Comparison of ENCODE assay signal across 1 cellular context in the genomic region with DNA sequence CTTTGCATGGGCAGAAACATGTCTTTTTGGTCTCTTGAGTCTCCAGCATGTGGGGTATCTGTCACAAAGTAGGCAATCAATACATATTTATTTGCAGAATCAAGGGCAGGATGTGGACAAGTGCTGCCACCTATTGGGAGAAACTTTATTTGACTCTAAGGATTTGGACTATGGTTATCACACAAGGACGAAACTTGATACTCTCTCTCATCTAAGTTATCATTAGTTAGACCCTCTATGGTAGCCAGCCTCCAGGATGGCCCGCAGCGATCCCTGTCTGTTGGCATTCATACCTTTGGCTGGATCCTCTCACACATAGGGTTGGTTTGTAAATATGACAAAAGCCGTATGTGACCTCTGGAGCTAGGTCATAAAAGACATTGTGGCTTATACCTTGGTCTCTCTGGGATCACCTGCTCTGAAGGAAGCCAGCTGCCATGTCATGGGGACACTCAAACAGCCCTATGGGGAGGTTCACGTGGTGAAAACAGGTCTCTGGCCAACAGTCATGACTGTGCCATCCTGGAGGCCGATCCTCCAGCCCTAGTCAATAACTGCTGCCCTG.
TF ChIP-seq lines count a peak whose summit lies in the region.

No MANE protein-coding gene starts in this region.

TF ChIP-seq in HepG2, 621 proteins besides CTCF, POLR2A, EP300 and RAD21 (continued from another document and continues in another):
- TF ChIP-seq, protein P1, sequence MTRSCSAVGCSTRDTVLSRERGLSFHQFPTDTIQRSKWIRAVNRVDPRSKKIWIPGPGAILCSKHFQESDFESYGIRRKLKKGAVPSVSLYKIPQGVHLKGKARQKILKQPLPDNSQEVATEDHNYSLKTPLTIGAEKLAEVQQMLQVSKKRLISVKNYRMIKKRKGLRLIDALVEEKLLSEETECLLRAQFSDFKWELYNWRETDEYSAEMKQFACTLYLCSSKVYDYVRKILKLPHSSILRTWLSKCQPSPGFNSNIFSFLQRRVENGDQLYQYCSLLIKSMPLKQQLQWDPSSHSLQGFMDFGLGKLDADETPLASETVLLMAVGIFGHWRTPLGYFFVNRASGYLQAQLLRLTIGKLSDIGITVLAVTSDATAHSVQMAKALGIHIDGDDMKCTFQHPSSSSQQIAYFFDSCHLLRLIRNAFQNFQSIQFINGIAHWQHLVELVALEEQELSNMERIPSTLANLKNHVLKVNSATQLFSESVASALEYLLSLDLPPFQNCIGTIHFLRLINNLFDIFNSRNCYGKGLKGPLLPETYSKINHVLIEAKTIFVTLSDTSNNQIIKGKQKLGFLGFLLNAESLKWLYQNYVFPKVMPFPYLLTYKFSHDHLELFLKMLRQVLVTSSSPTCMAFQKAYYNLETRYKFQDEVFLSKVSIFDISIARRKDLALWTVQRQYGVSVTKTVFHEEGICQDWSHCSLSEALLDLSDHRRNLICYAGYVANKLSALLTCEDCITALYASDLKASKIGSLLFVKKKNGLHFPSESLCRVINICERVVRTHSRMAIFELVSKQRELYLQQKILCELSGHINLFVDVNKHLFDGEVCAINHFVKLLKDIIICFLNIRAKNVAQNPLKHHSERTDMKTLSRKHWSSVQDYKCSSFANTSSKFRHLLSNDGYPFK (CRISPR knock-in tag; IDR thresholded peaks at IDR 0.05; ENCODE audit: borderline replicate concordance): 0 out of 2 replicates have a peak, but pooled peaks have one; percentile 5
- TF ChIP-seq KAT2B (IDR thresholded peaks at IDR 0.05; ENCODE audit: borderline replicate concordance, low read depth, low read length) (peak; percentile 62; the same call in 1 of the 2 replicates), MYNN (CRISPR knock-in tag; IDR thresholded peaks at IDR 0.05; ENCODE audit: low read depth) (no peak), MIER2 (CRISPR knock-in tag; IDR thresholded peaks at IDR 0.05) (0 out of 2 replicates have a peak, but pooled peaks have one; percentile 10), EHMT2 (IDR thresholded peaks at IDR 0.05; ENCODE audit: borderline replicate concordance, low read depth, low read length) (no peak), POLR2AphosphoS2 (IDR thresholded peaks at IDR 0.05; ENCODE audit: low read depth, low read length) (no peak), ZSCAN21 (CRISPR knock-in tag; IDR thresholded peaks at IDR 0.05; ENCODE audit: borderline replicate concordance) (no peak), ELF3 (CRISPR knock-in tag; IDR thresholded peaks at IDR 0.05) (no peak), GTF2F1 (IDR thresholded peaks at IDR 0.05; ENCODE audit: low read length) (no peak), KDM5B (CRISPR knock-in tag; IDR thresholded peaks at IDR 0.05; ENCODE audit: borderline replicate concordance) (no peak), ZNF264 (CRISPR knock-in tag; IDR thresholded peaks at IDR 0.05) (no peak), NAIF1 (CRISPR knock-in tag; IDR thresholded peaks at IDR 0.05; ENCODE audit: borderline replicate concordance) (no peak), KDM2A (CRISPR knock-in tag; IDR thresholded peaks at IDR 0.05; ENCODE audit: borderline replicate concordance, low read depth) (no peak), CBX5 (CRISPR knock-in tag; IDR thresholded peaks at IDR 0.05; ENCODE audit: borderline replicate concordance) (peak; percentile 20; the same call in 1 of the 2 replicates), SP140L (CRISPR knock-in tag; IDR thresholded peaks at IDR 0.05; ENCODE audit: borderline replicate concordance) (no peak), ZNF260 (CRISPR knock-in tag; IDR thresholded peaks at IDR 0.05; ENCODE audit: borderline replicate concordance, low read depth) (no peak), ZFP36L1 (CRISPR knock-in tag; IDR thresholded peaks at IDR 0.05) (0 out of 2 replicates have a peak, but pooled peaks have one; percentile 22), ZNF660 (CRISPR knock-in tag; IDR thresholded peaks at IDR 0.05; ENCODE audit: borderline replicate concordance, low read depth) (no peak), CEBPG (CRISPR knock-in tag; IDR thresholded peaks at IDR 0.05) (no peak), ETV5 (CRISPR knock-in tag; IDR thresholded peaks at IDR 0.05; ENCODE audit: borderline replicate concordance) (no peak; the same call in 1 of the 2 replicates), ZNF816 (CRISPR knock-in tag; IDR thresholded peaks at IDR 0.05; ENCODE audit: borderline replicate concordance) (no peak), ZFP37 (CRISPR knock-in tag; IDR thresholded peaks at IDR 0.05; ENCODE audit: borderline replicate concordance) (no peak), ADNP (CRISPR knock-in tag; IDR thresholded peaks at IDR 0.05) (no peak), RELA (CRISPR knock-in tag; IDR thresholded peaks at IDR 0.05) (no peak), ZNF749 (CRISPR knock-in tag; IDR thresholded peaks at IDR 0.05; ENCODE audit: borderline replicate concordance) (no peak), SAFB2 (CRISPR knock-in tag; IDR thresholded peaks at IDR 0.05; ENCODE audit: borderline replicate concordance, low read depth) (no peak), NPAS2 (CRISPR knock-in tag; IDR thresholded peaks at IDR 0.05; ENCODE audit: borderline replicate concordance) (no peak)
- TF ChIP-seq, protein P2, sequence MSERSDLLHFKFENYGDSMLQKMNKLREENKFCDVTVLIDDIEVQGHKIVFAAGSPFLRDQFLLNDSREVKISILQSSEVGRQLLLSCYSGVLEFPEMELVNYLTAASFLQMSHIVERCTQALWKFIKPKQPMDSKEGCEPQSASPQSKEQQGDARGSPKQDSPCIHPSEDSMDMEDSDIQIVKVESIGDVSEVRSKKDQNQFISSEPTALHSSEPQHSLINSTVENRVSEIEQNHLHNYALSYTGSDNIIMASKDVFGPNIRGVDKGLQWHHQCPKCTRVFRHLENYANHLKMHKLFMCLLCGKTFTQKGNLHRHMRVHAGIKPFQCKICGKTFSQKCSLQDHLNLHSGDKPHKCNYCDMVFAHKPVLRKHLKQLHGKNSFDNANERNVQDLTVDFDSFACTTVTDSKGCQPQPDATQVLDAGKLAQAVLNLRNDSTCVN (CRISPR knock-in tag; IDR thresholded peaks at IDR 0.05; ENCODE audit: borderline replicate concordance): no peak
- TF ChIP-seq, protein P3, sequence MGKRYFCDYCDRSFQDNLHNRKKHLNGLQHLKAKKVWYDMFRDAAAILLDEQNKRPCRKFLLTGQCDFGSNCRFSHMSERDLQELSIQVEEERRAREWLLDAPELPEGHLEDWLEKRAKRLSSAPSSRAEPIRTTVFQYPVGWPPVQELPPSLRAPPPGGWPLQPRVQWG (CRISPR knock-in tag; IDR thresholded peaks at IDR 0.05; ENCODE audit: borderline replicate concordance, low read depth): no peak
- TF ChIP-seq, protein P4, sequence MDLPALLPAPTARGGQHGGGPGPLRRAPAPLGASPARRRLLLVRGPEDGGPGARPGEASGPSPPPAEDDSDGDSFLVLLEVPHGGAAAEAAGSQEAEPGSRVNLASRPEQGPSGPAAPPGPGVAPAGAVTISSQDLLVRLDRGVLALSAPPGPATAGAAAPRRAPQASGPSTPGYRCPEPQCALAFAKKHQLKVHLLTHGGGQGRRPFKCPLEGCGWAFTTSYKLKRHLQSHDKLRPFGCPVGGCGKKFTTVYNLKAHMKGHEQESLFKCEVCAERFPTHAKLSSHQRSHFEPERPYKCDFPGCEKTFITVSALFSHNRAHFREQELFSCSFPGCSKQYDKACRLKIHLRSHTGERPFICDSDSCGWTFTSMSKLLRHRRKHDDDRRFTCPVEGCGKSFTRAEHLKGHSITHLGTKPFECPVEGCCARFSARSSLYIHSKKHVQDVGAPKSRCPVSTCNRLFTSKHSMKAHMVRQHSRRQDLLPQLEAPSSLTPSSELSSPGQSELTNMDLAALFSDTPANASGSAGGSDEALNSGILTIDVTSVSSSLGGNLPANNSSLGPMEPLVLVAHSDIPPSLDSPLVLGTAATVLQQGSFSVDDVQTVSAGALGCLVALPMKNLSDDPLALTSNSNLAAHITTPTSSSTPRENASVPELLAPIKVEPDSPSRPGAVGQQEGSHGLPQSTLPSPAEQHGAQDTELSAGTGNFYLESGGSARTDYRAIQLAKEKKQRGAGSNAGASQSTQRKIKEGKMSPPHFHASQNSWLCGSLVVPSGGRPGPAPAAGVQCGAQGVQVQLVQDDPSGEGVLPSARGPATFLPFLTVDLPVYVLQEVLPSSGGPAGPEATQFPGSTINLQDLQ (CRISPR knock-in tag; IDR thresholded peaks at IDR 0.05): no peak
- TF ChIP-seq, protein P5, sequence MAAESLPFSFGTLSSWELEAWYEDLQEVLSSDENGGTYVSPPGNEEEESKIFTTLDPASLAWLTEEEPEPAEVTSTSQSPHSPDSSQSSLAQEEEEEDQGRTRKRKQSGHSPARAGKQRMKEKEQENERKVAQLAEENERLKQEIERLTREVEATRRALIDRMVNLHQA (CRISPR knock-in tag; IDR thresholded peaks at IDR 0.05): no peak
- TF ChIP-seq, protein P6, sequence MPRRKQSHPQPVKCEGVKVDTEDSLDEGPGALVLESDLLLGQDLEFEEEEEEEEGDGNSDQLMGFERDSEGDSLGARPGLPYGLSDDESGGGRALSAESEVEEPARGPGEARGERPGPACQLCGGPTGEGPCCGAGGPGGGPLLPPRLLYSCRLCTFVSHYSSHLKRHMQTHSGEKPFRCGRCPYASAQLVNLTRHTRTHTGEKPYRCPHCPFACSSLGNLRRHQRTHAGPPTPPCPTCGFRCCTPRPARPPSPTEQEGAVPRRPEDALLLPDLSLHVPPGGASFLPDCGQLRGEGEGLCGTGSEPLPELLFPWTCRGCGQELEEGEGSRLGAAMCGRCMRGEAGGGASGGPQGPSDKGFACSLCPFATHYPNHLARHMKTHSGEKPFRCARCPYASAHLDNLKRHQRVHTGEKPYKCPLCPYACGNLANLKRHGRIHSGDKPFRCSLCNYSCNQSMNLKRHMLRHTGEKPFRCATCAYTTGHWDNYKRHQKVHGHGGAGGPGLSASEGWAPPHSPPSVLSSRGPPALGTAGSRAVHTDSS (CRISPR knock-in tag; conservative IDR thresholded peaks at IDR 0.05): no peak
- TF ChIP-seq, protein P7, sequence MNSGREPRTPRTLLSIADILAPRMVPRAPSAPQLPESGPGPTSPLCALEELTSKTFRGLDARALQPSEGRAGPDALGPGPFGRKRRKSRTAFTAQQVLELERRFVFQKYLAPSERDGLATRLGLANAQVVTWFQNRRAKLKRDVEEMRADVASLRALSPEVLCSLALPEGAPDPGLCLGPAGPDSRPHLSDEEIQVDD (CRISPR knock-in tag; IDR thresholded peaks at IDR 0.05; ENCODE audit: borderline replicate concordance): no peak
- TF ChIP-seq, protein P8, sequence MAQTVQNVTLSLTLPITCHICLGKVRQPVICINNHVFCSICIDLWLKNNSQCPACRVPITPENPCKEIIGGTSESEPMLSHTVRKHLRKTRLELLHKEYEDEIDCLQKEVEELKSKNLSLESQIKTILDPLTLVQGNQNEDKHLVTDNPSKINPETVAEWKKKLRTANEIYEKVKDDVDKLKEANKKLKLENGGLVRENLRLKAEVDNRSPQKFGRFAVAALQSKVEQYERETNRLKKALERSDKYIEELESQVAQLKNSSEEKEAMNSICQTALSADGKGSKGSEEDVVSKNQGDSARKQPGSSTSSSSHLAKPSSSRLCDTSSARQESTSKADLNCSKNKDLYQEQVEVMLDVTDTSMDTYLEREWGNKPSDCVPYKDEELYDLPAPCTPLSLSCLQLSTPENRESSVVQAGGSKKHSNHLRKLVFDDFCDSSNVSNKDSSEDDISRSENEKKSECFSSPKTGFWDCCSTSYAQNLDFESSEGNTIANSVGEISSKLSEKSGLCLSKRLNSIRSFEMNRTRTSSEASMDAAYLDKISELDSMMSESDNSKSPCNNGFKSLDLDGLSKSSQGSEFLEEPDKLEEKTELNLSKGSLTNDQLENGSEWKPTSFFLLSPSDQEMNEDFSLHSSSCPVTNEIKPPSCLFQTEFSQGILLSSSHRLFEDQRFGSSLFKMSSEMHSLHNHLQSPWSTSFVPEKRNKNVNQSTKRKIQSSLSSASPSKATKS (CRISPR knock-in tag; IDR thresholded peaks at IDR 0.05): no peak
- TF ChIP-seq, protein P9, sequence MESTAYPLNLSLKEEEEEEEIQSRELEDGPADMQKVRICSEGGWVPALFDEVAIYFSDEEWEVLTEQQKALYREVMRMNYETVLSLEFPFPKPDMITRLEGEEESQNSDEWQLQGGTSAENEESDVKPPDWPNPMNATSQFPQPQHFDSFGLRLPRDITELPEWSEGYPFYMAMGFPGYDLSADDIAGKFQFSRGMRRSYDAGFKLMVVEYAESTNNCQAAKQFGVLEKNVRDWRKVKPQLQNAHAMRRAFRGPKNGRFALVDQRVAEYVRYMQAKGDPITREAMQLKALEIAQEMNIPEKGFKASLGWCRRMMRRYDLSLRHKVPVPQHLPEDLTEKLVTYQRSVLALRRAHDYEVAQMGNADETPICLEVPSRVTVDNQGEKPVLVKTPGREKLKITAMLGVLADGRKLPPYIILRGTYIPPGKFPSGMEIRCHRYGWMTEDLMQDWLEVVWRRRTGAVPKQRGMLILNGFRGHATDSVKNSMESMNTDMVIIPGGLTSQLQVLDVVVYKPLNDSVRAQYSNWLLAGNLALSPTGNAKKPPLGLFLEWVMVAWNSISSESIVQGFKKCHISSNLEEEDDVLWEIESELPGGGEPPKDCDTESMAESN (CRISPR knock-in tag; conservative IDR thresholded peaks at IDR 0.05): no peak
- TF ChIP-seq, protein P10, sequence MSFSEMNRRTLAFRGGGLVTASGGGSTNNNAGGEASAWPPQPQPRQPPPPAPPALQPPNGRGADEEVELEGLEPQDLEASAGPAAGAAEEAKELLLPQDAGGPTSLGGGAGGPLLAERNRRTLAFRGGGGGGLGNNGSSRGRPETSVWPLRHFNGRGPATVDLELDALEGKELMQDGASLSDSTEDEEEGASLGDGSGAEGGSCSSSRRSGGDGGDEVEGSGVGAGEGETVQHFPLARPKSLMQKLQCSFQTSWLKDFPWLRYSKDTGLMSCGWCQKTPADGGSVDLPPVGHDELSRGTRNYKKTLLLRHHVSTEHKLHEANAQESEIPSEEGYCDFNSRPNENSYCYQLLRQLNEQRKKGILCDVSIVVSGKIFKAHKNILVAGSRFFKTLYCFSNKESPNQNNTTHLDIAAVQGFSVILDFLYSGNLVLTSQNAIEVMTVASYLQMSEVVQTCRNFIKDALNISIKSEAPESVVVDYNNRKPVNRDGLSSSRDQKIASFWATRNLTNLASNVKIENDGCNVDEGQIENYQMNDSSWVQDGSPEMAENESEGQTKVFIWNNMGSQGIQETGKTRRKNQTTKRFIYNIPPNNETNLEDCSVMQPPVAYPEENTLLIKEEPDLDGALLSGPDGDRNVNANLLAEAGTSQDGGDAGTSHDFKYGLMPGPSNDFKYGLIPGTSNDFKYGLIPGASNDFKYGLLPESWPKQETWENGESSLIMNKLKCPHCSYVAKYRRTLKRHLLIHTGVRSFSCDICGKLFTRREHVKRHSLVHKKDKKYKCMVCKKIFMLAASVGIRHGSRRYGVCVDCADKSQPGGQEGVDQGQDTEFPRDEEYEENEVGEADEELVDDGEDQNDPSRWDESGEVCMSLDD (CRISPR knock-in tag; IDR thresholded peaks at IDR 0.05; ENCODE audit: borderline replicate concordance): no peak
- TF ChIP-seq, protein P11, sequence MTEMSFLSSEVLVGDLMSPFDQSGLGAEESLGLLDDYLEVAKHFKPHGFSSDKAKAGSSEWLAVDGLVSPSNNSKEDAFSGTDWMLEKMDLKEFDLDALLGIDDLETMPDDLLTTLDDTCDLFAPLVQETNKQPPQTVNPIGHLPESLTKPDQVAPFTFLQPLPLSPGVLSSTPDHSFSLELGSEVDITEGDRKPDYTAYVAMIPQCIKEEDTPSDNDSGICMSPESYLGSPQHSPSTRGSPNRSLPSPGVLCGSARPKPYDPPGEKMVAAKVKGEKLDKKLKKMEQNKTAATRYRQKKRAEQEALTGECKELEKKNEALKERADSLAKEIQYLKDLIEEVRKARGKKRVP (CRISPR knock-in tag; IDR thresholded peaks at IDR 0.05): no peak
- TF ChIP-seq, protein P12, sequence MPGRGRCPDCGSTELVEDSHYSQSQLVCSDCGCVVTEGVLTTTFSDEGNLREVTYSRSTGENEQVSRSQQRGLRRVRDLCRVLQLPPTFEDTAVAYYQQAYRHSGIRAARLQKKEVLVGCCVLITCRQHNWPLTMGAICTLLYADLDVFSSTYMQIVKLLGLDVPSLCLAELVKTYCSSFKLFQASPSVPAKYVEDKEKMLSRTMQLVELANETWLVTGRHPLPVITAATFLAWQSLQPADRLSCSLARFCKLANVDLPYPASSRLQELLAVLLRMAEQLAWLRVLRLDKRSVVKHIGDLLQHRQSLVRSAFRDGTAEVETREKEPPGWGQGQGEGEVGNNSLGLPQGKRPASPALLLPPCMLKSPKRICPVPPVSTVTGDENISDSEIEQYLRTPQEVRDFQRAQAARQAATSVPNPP (CRISPR knock-in tag; IDR thresholded peaks at IDR 0.05): no peak
